ENCODE assay signal across 8 cellular contexts in the genomic region with DNA sequence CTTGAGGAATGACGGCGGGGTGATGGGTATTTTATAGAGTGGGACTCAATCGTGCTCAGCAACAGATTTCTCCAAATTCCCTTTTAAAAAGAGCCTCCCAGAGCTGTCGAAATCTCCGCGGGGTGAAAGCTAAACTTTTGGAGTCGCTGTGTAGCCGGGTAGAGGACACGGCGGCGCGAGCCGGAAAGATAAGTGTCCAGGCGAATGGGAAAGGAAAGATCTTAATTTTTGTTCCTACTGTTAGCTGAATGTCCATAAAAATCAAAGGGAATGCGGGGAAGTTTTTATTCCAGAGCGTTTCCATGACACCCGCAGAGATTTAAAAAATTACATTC. TPM values are rescaled to one million over a fixed set of nuclear protein-coding genes. Genes with fewer than 3 reads are reported as not detected.
DNase-seq lines count a peak whose midpoint lies in the region; ATAC-seq and TF ChIP-seq lines count a peak whose summit lies in the region.

No MANE protein-coding gene starts in this region.

- CTCF ChIA-PET in activated CD4-positive, alpha-beta T cell treated with anti-CD3 and anti-CD28 coated beads for 36 hours (lab: Charles Lee): interaction anchor here (0.9 to 3.8 kb wide), 18 partner anchors 10 to 622 kb away, joined by 3 to 49 read pairs (median 6); a partner anchor contains a TSS

- TF ChIP-seq CTCF in tibial nerve (IDR thresholded peaks at IDR 0.05): no peak

- intact Hi-C loops in activated CD4-positive, alpha-beta T cell treated with anti-CD3 and anti-CD28 coated beads for 36 hours (cut with DNase I, micrococcal nuclease): loop anchor here (2.0 to 10.0 kb wide), 6 partner anchors 16 to 634 kb away; a partner anchor contains a TSS

- peak overlapping the region in 2 of 4 donors; percentile 15 to 16 for H3K27ac ChIP-seq in tibial nerve

- H3K4me1 ChIP-seq in tibial nerve: peaks cover 0 to 39% (median 16%) of the 10 kb centered on the region in 4 donors

- no peak for ATAC-seq in activated CD4-positive, alpha-beta T cell treated with anti-CD3 and anti-CD28 coated beads for 36 hours
- ATAC-seq in memory B cell (ENCODE audit: low read depth): no peak

- H3K9me3 ChIP-seq in tibial nerve: no peaks in the 10 kb centered on the region

- peaks cover 23% of the 10 kb centered on the region for H3K4me1 Mint-ChIP-seq in activated CD4-positive, alpha-beta T cell treated with anti-CD3 and anti-CD28 coated beads for 36 hours
- peaks cover 17% of the 10 kb centered on the region for H3K4me1 Mint-ChIP-seq in memory B cell

- peak overlapping the region; percentile 80 for H3K4me3 Mint-ChIP-seq in activated CD4-positive, alpha-beta T cell treated with anti-CD3 and anti-CD28 coated beads for 36 hours
- H3K4me3 Mint-ChIP-seq in memory B cell: peak overlapping the region; percentile 92

- no peak overlapping the region for H3K27ac Mint-ChIP-seq in activated CD4-positive, alpha-beta T cell treated with anti-CD3 and anti-CD28 coated beads for 36 hours
- H3K27ac Mint-ChIP-seq in memory B cell: peak overlapping the region; percentile 70

- H3K36me3 ChIP-seq in tibial nerve: no peaks in the 10 kb centered on the region

- H3K27me3 Mint-ChIP-seq in activated CD4-positive, alpha-beta T cell treated with anti-CD3 and anti-CD28 coated beads for 36 hours: peaks cover 54% of the 10 kb centered on the region
- H3K27me3 Mint-ChIP-seq in memory B cell: peaks cover 40% of the 10 kb centered on the region

- no peaks in the 10 kb centered on the region for H3K36me3 Mint-ChIP-seq in activated CD4-positive, alpha-beta T cell treated with anti-CD3 and anti-CD28 coated beads for 36 hours (ENCODE audit: low read depth)
- no peaks in the 10 kb centered on the region for H3K36me3 Mint-ChIP-seq in memory B cell

- H3K9me3 Mint-ChIP-seq in activated CD4-positive, alpha-beta T cell treated with anti-CD3 and anti-CD28 coated beads for 36 hours (ENCODE audit: low read depth): no peaks in the 10 kb centered on the region
- no peaks in the 10 kb centered on the region for H3K9me3 Mint-ChIP-seq in memory B cell

- peaks cover 0 to 57% of the 10 kb centered on the region in 2 donors for H3K27me3 ChIP-seq in tibial nerve

- peak overlapping the region; percentile 29 to 55 (median 48) for H3K4me3 ChIP-seq in tibial nerve

- DNase-seq in activated CD4-positive, alpha-beta T cell treated with anti-CD3 and anti-CD28 coated beads for 36 hours: no peak
- no peak for DNase-seq in activated CD4-positive, alpha-beta T cell treated with anti-CD3 and anti-CD28 coated beads for 4 hours
- DNase-seq in cerebellar cortex (ENCODE audit: low spot score) (peak; percentile 34), memory B cell (ENCODE audit: low spot score in 2 of 2) (no peak), tibial nerve (ENCODE audit: low spot score in 2 of 2) (no peak), DMS 273 (lab: John Stamatoyannopoulos, UW; ENCODE audit: unreplicated experiment) (no peak), activated gamma-delta T cell (lab: John Stamatoyannopoulos, UW) (no peak), 8988T (no peak)

- no peak for TF ChIP-seq POLR2A in tibial nerve (IDR thresholded peaks at IDR 0.05)

- TF ChIP-seq EP300 in tibial nerve (IDR thresholded peaks at IDR 0.05): no peak

- WGBS in tibial nerve, 2 donors: 0 to 1% methylated on average over 17 of the region's 17 CpGs

- POLR2A ChIA-PET in activated CD4-positive, alpha-beta T cell treated with anti-CD3 and anti-CD28 coated beads for 36 hours (lab: Charles Lee): interaction anchor here (0.6 kb wide), 1 partner anchor 454 kb away, joined by 3 read pairs; no protein-coding TSS in a partner anchor

RNA-seq across cellular contexts. Expression of a gene that starts 9.1 kb away (rescaled TPM):
- total RNA-seq in activated CD4-positive, alpha-beta T cell treated with anti-CD3 and anti-CD28 coated beads for 36 hours: under 1 TPM; 0.25 TPM
- 1 to 10 TPM in 1 of 4 donors, under 1 TPM in 3; 0.22 to 1.7 (median 0.69) TPM for total RNA-seq in tibial nerve
